ENCODE assay signal across 8 cellular contexts in genomic region chr17:44775838-44776621, GRCh38. TPM values are rescaled to one million over a fixed set of nuclear protein-coding genes. Genes with fewer than 3 reads are reported as not detected.
DNase-seq lines count a peak whose midpoint lies in the region; ATAC-seq and TF ChIP-seq lines count a peak whose summit lies in the region.

No MANE protein-coding gene starts in this region.

- H3K27ac ChIP-seq in AG04450 (ENCODE audit: low read depth, low read length), result no peak overlapping the region
- no peak overlapping the region for H3K27ac ChIP-seq in mesenchymal stem cell (ENCODE audit: low read length, poor library complexity, severe bottlenecking)
- H3K27ac ChIP-seq in upper lobe of right lung, result no peak overlapping the region

- H2BK120ac ChIP-seq in mesenchymal stem cell (ENCODE audit: low read depth, low read length), result no peak overlapping the region

- H3K4me1 ChIP-seq in mesenchymal stem cell (ENCODE audit: control insufficient read depth, insufficient read depth, low read depth, low read length) (peaks cover 30% of the 10 kb centered on the region), upper lobe of right lung (peaks cover 11% of the 10 kb centered on the region)

- CTCF ChIA-PET in AG04450 (lab: Charles Lee), result interaction anchor here (0.6 to 6.9 kb wide), 10 partner anchors 8 to 256 kb away, joined by 3 to 136 read pairs (median 12); no protein-coding TSS in a partner anchor

- peak overlapping the region; percentile 81 for H3K4me3 Mint-ChIP-seq in central memory CD8-positive, alpha-beta T cell

- no peak for DNase-seq in AG04450 (ENCODE audit: low read depth, low spot score)
- peak; percentile 12 for DNase-seq in NCI-H226
- no peak for DNase-seq in central memory CD8-positive, alpha-beta T cell (ENCODE audit: low spot score in 2 of 2)
- no peak for DNase-seq in mesenchymal stem cell
- peak; percentile 97 for DNase-seq in upper lobe of right lung
- DNase-seq in amniotic stem cell (lab: John Stamatoyannopoulos, UW), result no peak

- peak overlapping the region; percentile 76 for H3K4me3 ChIP-seq in AG04450 (ENCODE audit: low read depth, low read length)
- H3K4me3 ChIP-seq in mesenchymal stem cell (ENCODE audit: insufficient read depth in 1 of 2, low read depth in 1 of 2, low read length in 2 of 2), result peak overlapping the region; percentile 56 to 82
- peak overlapping the region; percentile 58 for H3K4me3 ChIP-seq in upper lobe of right lung

- POLR2A ChIA-PET in AG04450 (lab: Yijun Ruan, JAX), result no interaction called here

- no peak overlapping the region for H2BK12ac ChIP-seq in mesenchymal stem cell (ENCODE audit: low read length in 2 of 2)

- no peak overlapping the region for H3K23ac ChIP-seq in mesenchymal stem cell (ENCODE audit: low read length in 2 of 2)

- no peak overlapping the region for H4K91ac ChIP-seq in mesenchymal stem cell (ENCODE audit: low read length)

- no peak overlapping the region for H3K14ac ChIP-seq in mesenchymal stem cell (ENCODE audit: low read length in 2 of 2)

- TF ChIP-seq CTCF in AG04450 (IDR thresholded peaks at IDR 0.05; ENCODE audit: low read depth, low read length) (no peak), upper lobe of right lung (IDR thresholded peaks at IDR 0.05) (no peak)

- peaks cover 17% of the 10 kb centered on the region for H3K4me1 Mint-ChIP-seq in central memory CD8-positive, alpha-beta T cell

- H3K36me3 Mint-ChIP-seq in central memory CD8-positive, alpha-beta T cell (ENCODE audit: insufficient read depth), result peaks cover 5% of the 10 kb centered on the region

- no peak overlapping the region for H2AK5ac ChIP-seq in mesenchymal stem cell (ENCODE audit: low read length, severe bottlenecking)

- H3K9me3 Mint-ChIP-seq in central memory CD8-positive, alpha-beta T cell, result no peaks in the 10 kb centered on the region

- H2BK15ac ChIP-seq in mesenchymal stem cell (ENCODE audit: low read depth, poor library complexity, severe bottlenecking), result peak overlapping the region; percentile 36

- no peak overlapping the region for H2AFZ ChIP-seq in mesenchymal stem cell (ENCODE audit: low read depth, low read length)

- H3K27me3 ChIP-seq in AG04450 (ENCODE audit: control insufficient read depth, insufficient read depth, low read length), result peaks cover 18% of the 10 kb centered on the region
- peaks cover 4 to 36% of the 10 kb centered on the region in 2 experiments for H3K27me3 ChIP-seq in mesenchymal stem cell (ENCODE audit: control insufficient read depth in 1 of 2, insufficient read depth in 1 of 2, low read length in 2 of 2)
- peaks cover 19% of the 10 kb centered on the region for H3K27me3 ChIP-seq in upper lobe of right lung

- H3K36me3 ChIP-seq in mesenchymal stem cell (ENCODE audit: control insufficient read depth in 1 of 2, insufficient read depth in 2 of 2, low read depth in 1 of 2, low read length in 2 of 2) (peaks cover 0 to 5% of the 10 kb centered on the region in 2 experiments), upper lobe of right lung (no peaks in the 10 kb centered on the region)

- no peak overlapping the region for H2BK5ac ChIP-seq in mesenchymal stem cell (ENCODE audit: low read depth, low read length, poor library complexity, severe bottlenecking)

- no peaks in the 10 kb centered on the region for H3K79me1 ChIP-seq in mesenchymal stem cell (replicated peaks; ENCODE audit: low read length, poor library complexity, severe bottlenecking)

- H3K27ac Mint-ChIP-seq in central memory CD8-positive, alpha-beta T cell (ENCODE audit: low read depth), result no peak overlapping the region

- peak overlapping the region; percentile 7 to 87 for H3K18ac ChIP-seq in mesenchymal stem cell (ENCODE audit: low read depth in 1 of 2, low read length in 2 of 2)

- H3K9me3 ChIP-seq in AG04450 (ENCODE audit: control insufficient read depth, insufficient read depth, low read length), result no peaks in the 10 kb centered on the region
- no peaks in the 10 kb centered on the region for H3K9me3 ChIP-seq in mesenchymal stem cell (ENCODE audit: control insufficient read depth, low read length)
- H3K9me3 ChIP-seq in upper lobe of right lung, result no peaks in the 10 kb centered on the region

- 16% methylated on average over 41 of the region's 43 CpGs for WGBS in mesenchymal stem cell

- no peaks in the 10 kb centered on the region for H3K27me3 Mint-ChIP-seq in central memory CD8-positive, alpha-beta T cell

- no peak overlapping the region for H3K4ac ChIP-seq in mesenchymal stem cell (ENCODE audit: low read depth in 1 of 2, low read length in 2 of 2)

- H3K9ac ChIP-seq in mesenchymal stem cell (ENCODE audit: low read length), result peak overlapping the region; percentile 78

- H4K8ac ChIP-seq in mesenchymal stem cell (ENCODE audit: low read length), result peak overlapping the region; percentile 48

- intact Hi-C loops in upper lobe of right lung (cut with DNase I), result loop anchor here (5.0 kb wide), 1 partner anchor 91 kb away; no protein-coding TSS in a partner anchor

- ATAC-seq in GM21367 (IDR thresholded peaks at IDR 0.05; ENCODE audit: unreplicated experiment) (peak; percentile 4), upper lobe of right lung (peak; percentile 26), HG03442 (IDR thresholded peaks at IDR 0.05; ENCODE audit: unreplicated experiment) (no peak)
- ATAC-seq in central memory CD8-positive, alpha-beta T cell (replicated peaks; ENCODE audit: extremely low read depth, poor library complexity, severe bottlenecking), result peak; percentile 1

- peak overlapping the region; percentile 92 for H3K4me2 ChIP-seq in mesenchymal stem cell (ENCODE audit: low read length, poor library complexity, severe bottlenecking)

RNA-seq across cellular contexts. Expression of gene ADAM11, which starts 17.2 kb away (rescaled TPM):
- 0.29 and 0.37 TPM in 2 replicates for polyA plus RNA-seq in AG04450 (2011; rRNA removed)
- polyA minus RNA-seq in AG04450 (2011; rRNA and poly(A)+ RNA removed), result 0.17 and 0.28 TPM in 2 replicates
- polyA plus RNA-seq in mesenchymal stem cell (2013, experiment 1 of 2), result 0.30 TPM
- 0.26 TPM for polyA plus RNA-seq in mesenchymal stem cell (2013, experiment 2 of 2)
- 0.43 TPM for total RNA-seq in upper lobe of right lung

RNA-seq across cellular contexts. Expression of gene GJC1, which starts 54.1 kb away (rescaled TPM):
- 20.6 and 22.1 TPM in 2 replicates for polyA plus RNA-seq in AG04450 (2011; rRNA removed)
- polyA minus RNA-seq in AG04450 (2011; rRNA and poly(A)+ RNA removed), result 37.4 and 43.5 TPM in 2 replicates
- 18.0 TPM for polyA plus RNA-seq in mesenchymal stem cell (2013, experiment 1 of 2)
- polyA plus RNA-seq in mesenchymal stem cell (2013, experiment 2 of 2), result 18.6 TPM
- total RNA-seq in upper lobe of right lung, result 22.8 TPM

Comparison
In these comparisons a context has a peak if more than half of its experiments do, and no peak if none do; other contexts are left out.
1. DNase-seq: peak in NCI-H226 (single experiment) and upper lobe of right lung (single experiment); none in AG04450 (single experiment), central memory CD8-positive, alpha-beta T cell (0 of 2), mesenchymal stem cell (single experiment) and amniotic stem cell (single experiment).
2. Peak in every context shown above with its lines, with median percentiles within 50 percentile points of each other: H3K4me3 ChIP-seq.